Comparison of ENCODE assay signal across 10 cellular contexts in the genomic region with DNA sequence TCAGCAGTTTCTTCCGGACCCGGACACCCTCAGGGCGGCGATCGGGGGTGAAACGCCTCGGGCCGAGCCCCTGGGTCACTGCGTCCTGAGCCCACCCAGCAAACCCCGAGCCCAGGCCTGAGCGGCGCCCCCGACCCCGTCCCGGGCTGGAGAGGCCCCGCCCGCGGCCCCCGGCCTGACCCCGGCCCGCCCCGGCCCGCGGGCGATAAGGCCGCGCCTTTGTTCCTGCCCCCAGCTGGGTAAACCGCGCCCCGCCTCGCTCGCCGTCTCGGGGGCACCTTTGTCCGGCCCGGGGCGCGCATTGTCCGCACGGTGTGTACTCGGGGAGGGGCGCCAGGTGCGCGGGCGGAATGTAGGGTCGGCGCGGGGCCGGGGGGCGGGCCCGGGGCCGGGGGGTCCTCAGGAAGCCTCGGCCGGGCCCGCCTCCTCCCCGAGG. TPM values are rescaled to one million over a fixed set of nuclear protein-coding genes. Genes with fewer than 3 reads are reported as not detected.
DNase-seq lines count a peak whose midpoint lies in the region; ATAC-seq, FAIRE-seq and TF ChIP-seq lines count a peak whose summit lies in the region.
"Had no signal": no experiment of that assay in that cellular context is flagged by ENCODE, and none has a peak within 500 bp of the region (broad histone marks: within the 10 kb centered on the region; RNA-seq: fewer than 3 reads in every experiment).

No MANE protein-coding gene starts in this region.

- no peak overlapping the region for H3K9ac ChIP-seq in SK-N-SH

- WGBS in SK-N-SH (ENCODE audit: low lambda C conversion rate): 8% methylated on average over 30 of the region's 56 CpGs
- WGBS in testis, 2 donors: 7 to 32% methylated on average over 8 to 11 of the region's 56 CpGs

- TF ChIP-seq RAD21 in SK-N-SH (IDR thresholded peaks at IDR 0.05; ENCODE audit: low read length): no peak

- TF ChIP-seq CTCF in SK-N-SH (IDR thresholded peaks at IDR 0.05) (no peak), testis (IDR thresholded peaks at IDR 0.05) (no peak)

- H3K9me3 ChIP-seq in SK-N-SH: no peaks in the 10 kb centered on the region
- 0 out of 2 replicates have a peak, but pooled peaks cover 2% of the 10 kb centered on the region for H3K9me3 ChIP-seq in SJCRH30 (replicated peaks)
- H3K9me3 ChIP-seq in testis: no peaks in the 10 kb centered on the region

- H4K20me1 ChIP-seq in SK-N-SH (ENCODE audit: insufficient read depth): peaks cover 10% of the 10 kb centered on the region

- H3K36me3 ChIP-seq in SK-N-SH (replicated peaks in 1 of 2; ENCODE audit: control insufficient read depth in 1 of 2, insufficient read depth in 2 of 2, low read length in 1 of 2): no peaks in the 10 kb centered on the region
- H3K36me3 ChIP-seq in SJCRH30: no peaks in the 10 kb centered on the region
- no peaks in the 10 kb centered on the region for H3K36me3 ChIP-seq in testis (ENCODE audit: low read depth, missing control alignments)

- no peak overlapping the region for H2AFZ ChIP-seq in SK-N-SH (ENCODE audit: low read depth)

- CTCF ChIA-PET in SK-N-SH (lab: Yijun Ruan, JAX): interaction anchor here (5.1 kb wide), 1 partner anchor 274 kb away, joined by 15 read pairs; no protein-coding TSS in a partner anchor

- H3F3A ChIP-seq in SK-N-SH (replicated peaks; ENCODE audit: insufficient read depth): peaks cover 3% of the 10 kb centered on the region

- FAIRE-seq in HTR-8/SVneo (lab: Jason Lieb, UNC): no peak
- FAIRE-seq: frontal cortex had no signal

- DNase-seq in SK-N-SH: peak; percentile 64
- no peak for DNase-seq in SJCRH30
- DNase-seq in testis: peak; percentile 11
- DNase-seq in NCI-H1436 treated with DMSO at 0.1 percent for 48 hours (lab: John Stamatoyannopoulos, UW): no peak
- DNase-seq in HTR-8/SVneo (ENCODE audit: insufficient read length, low spot score): no peak

- H3K79me2 ChIP-seq in SK-N-SH (ENCODE audit: insufficient read depth): no peaks in the 10 kb centered on the region

- no peak for TF ChIP-seq EP300 in SK-N-SH (IDR thresholded peaks at IDR 0.05; ENCODE audit: borderline replicate concordance in 1 of 2, low read depth in 1 of 2, low read length in 1 of 2)

- no peak overlapping the region for H3K27ac ChIP-seq in SK-N-SH (ENCODE audit: low read depth in 2 of 2, low read length in 1 of 2)
- no peak overlapping the region for H3K27ac ChIP-seq in SJCRH30
- no peak overlapping the region for H3K27ac ChIP-seq in testis

- H3K27me3 ChIP-seq in SK-N-SH (ENCODE audit: insufficient read depth) (peaks cover 86% of the 10 kb centered on the region), SJCRH30 (no peaks in the 10 kb centered on the region), testis (peaks cover 6% of the 10 kb centered on the region)

- no peak for TF ChIP-seq POLR2A in testis (IDR thresholded peaks at IDR 0.05)

- no peak overlapping the region; a peak in 1 of 4 replicates for H3K4me3 ChIP-seq in SK-N-SH (ENCODE audit: low read depth in 2 of 2, low read length in 1 of 2)
- H3K4me3 ChIP-seq in SJCRH30: peak overlapping the region; percentile 27
- peak overlapping the region; percentile 13 for H3K4me3 ChIP-seq in iPS-11a (ENCODE audit: low read depth, low read length)
- peak overlapping the region; percentile 21 to 29 for H3K4me3 ChIP-seq in testis

- intact Hi-C loops in testis (cut with DNase I; ENCODE audit: low total_unique reads): no loop called here

- H3K9me2 ChIP-seq in SK-N-SH: no peaks in the 10 kb centered on the region

- ATAC-seq in SK-N-SH treated with all-trans-retinoic acid at 6 μM for 48 hours: no peak
- no peak for ATAC-seq in GM18861 (IDR thresholded peaks at IDR 0.05; ENCODE audit: unreplicated experiment)

- H3K4me2 ChIP-seq in SK-N-SH: peak overlapping the region; percentile 68; the same call in 1 of the 2 replicates

- H3K4me1 ChIP-seq in SK-N-SH (ENCODE audit: control insufficient read depth in 1 of 2, insufficient read depth in 2 of 2, low read depth in 1 of 2, low read length in 1 of 2) (peaks cover 10 to 15% of the 10 kb centered on the region in 2 experiments; a peak in 3 of 4 replicates), SJCRH30 (no peaks in the 10 kb centered on the region), testis (no peaks in the 10 kb centered on the region)

- POLR2A ChIA-PET in SK-N-SH (lab: Yijun Ruan, JAX): no interaction called here

TF ChIP-seq in SK-N-SH, 30 proteins besides CTCF, POLR2A, EP300 and RAD21:
- TF ChIP-seq EZH2phosphoT487 (IDR thresholded peaks at IDR 0.05; ENCODE audit: borderline replicate concordance, low read depth): peak; percentile 96
- no peak for TF ChIP-seq MEF2A (IDR thresholded peaks at IDR 0.05; ENCODE audit: borderline replicate concordance, low read depth)

TF ChIP-seq in SK-N-SH treated with all-trans-retinoic acid at 6 μM for 48 hours, 23 proteins besides CTCF, POLR2A, EP300 and RAD21:
- TF ChIP-seq ZFP3 (CRISPR knock-in tag; IDR thresholded peaks at IDR 0.05) (no peak), ISL1 (CRISPR knock-in tag; IDR thresholded peaks at IDR 0.05) (no peak), BACH2 (CRISPR knock-in tag; IDR thresholded peaks at IDR 0.05; ENCODE audit: borderline replicate concordance) (no peak), ZNF70 (CRISPR knock-in tag; IDR thresholded peaks at IDR 0.05) (no peak), ZC3H10 (CRISPR knock-in tag; IDR thresholded peaks at IDR 0.05) (no peak), ZFP30 (CRISPR knock-in tag; IDR thresholded peaks at IDR 0.05) (no peak), PPARA (CRISPR knock-in tag; IDR thresholded peaks at IDR 0.05; ENCODE audit: borderline replicate concordance) (no peak)
- TF ChIP-seq, protein P1, sequence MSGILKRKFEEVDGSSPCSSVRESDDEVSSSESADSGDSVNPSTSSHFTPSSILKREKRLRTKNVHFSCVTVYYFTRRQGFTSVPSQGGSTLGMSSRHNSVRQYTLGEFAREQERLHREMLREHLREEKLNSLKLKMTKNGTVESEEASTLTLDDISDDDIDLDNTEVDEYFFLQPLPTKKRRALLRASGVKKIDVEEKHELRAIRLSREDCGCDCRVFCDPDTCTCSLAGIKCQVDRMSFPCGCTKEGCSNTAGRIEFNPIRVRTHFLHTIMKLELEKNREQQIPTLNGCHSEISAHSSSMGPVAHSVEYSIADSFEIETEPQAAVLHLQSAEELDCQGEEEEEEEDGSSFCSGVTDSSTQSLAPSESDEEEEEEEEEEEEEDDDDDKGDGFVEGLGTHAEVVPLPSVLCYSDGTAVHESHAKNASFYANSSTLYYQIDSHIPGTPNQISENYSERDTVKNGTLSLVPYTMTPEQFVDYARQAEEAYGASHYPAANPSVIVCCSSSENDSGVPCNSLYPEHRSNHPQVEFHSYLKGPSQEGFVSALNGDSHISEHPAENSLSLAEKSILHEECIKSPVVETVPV (CRISPR knock-in tag; IDR thresholded peaks at IDR 0.05): no peak

RNA-seq across cellular contexts. Expression of gene MNX1, which starts 10.8 kb away (rescaled TPM):
- polyA plus RNA-seq in SK-N-SH (2012; rRNA removed): not detected in 2 replicates
- not detected in 2 replicates for polyA plus RNA-seq in SK-N-SH (2012; cell fraction: cytosol; rRNA removed)
- polyA plus RNA-seq in SK-N-SH (2012; cell fraction: nucleus; rRNA removed): not detected in 2 replicates
- 3.7 and 4.4 TPM in 2 replicates for total RNA-seq in SJCRH30 (2014; rRNA removed; shearing (Covaris generic))
- total RNA-seq in testis: 1 to 10 TPM; 3.0 to 3.3 TPM
- polyA plus RNA-seq in testis (ENCODE audit: insufficient read depth, low read depth, low replicate concordance): 1.5 TPM
- total RNA-seq: frontal cortex had no signal
- polyA plus RNA-seq: BJ had no signal

RNA-seq across cellular contexts. Expression of gene NOM1, which starts 50.1 kb away (rescaled TPM):
- 18.1 and 21.2 TPM in 2 replicates for polyA plus RNA-seq in SK-N-SH (2012; rRNA removed)
- polyA plus RNA-seq in SK-N-SH (2012; cell fraction: cytosol; rRNA removed): 9.9 and 11.3 TPM in 2 replicates
- polyA plus RNA-seq in SK-N-SH (2012; cell fraction: nucleus; rRNA removed): 53.1 and 72.3 TPM in 2 replicates
- 25.4 and 29.9 TPM in 2 replicates for total RNA-seq in SJCRH30 (2014; rRNA removed; shearing (Covaris generic))
- total RNA-seq in testis: 10 to 100 TPM; 42.8 to 47.1 TPM
- polyA plus RNA-seq in testis (ENCODE audit: insufficient read depth, low read depth, low replicate concordance): 20.2 TPM

Comparison
In these comparisons a context has a peak if more than half of its experiments do, and no peak if none do; other contexts are left out.
1. DNase-seq: peak in SK-N-SH (single experiment) and testis (single experiment); none in SJCRH30 (0 of 2), NCI-H1436 treated with DMSO at 0.1 percent for 48 hours (single experiment) and HTR-8/SVneo (single experiment).
2. H3K4me3 ChIP-seq: peak in SJCRH30 (single experiment), iPS-11a (single experiment) and testis (2 of 2); none in SK-N-SH (0 of 2).